ENCODE assay signal across 8 cellular contexts in the genomic region with DNA sequence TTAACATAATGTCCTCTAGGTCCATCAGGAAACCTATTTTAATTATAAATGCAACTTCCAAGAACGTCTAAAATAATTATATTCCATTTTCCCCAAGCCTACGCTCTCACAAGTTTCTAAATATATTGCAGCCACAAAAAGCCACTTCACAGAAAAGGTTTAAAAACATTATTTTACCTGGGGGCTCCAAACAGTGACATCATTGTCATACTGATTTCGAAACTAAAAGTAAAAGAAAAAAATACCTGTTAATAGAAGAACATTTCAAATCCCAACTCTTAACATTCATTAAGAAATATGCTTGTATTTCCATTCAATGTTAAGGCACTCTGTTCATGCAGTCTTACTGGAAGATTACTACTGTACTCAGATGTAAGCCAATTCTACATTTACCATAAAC. TPM values are rescaled to one million over a fixed set of nuclear protein-coding genes. Genes with fewer than 3 reads are reported as not detected.
DNase-seq lines count a peak whose midpoint lies in the region; ATAC-seq and TF ChIP-seq lines count a peak whose summit lies in the region.

No MANE protein-coding gene starts in this region.

- no peak for DNase-seq in activated CD8-positive, alpha-beta memory T cell treated with anti-CD3 and anti-CD28 coated beads, Interleukin-2, amount 10 ng/mL, durations not matched to agents 7 days and 5 days
- no peak for DNase-seq in activated CD8-positive, alpha-beta memory T cell treated with anti-CD3 and anti-CD28 coated beads for 24 hours
- DNase-seq in activated naive CD8-positive, alpha-beta T cell treated with anti-CD3 and anti-CD28 coated beads for 36 hours = no peak
- DNase-seq in kidney epithelial cell (ENCODE audit: low read depth) (no peak), thoracic aorta (ENCODE audit: low spot score) (no peak), caudate nucleus (lab: John Stamatoyannopoulos, UW) (no peak), testis (no peak), GDM1 (lab: John Stamatoyannopoulos, UW) (no peak)

- no peaks in the 10 kb centered on the region for H3K9me3 ChIP-seq in thoracic aorta
- no peaks in the 10 kb centered on the region for H3K9me3 ChIP-seq in testis

- H3K36me3 ChIP-seq in kidney epithelial cell (ENCODE audit: control insufficient read depth, insufficient read depth, low read length) (peaks cover 1% of the 10 kb centered on the region), thoracic aorta (peaks cover 12% of the 10 kb centered on the region), testis (ENCODE audit: low read depth, missing control alignments) (no peaks in the 10 kb centered on the region)

- no peaks in the 10 kb centered on the region for H3K27me3 Mint-ChIP-seq in activated CD8-positive, alpha-beta memory T cell treated with anti-CD3 and anti-CD28 coated beads, Interleukin-2, amount 10 ng/mL, durations not matched to agents 7 days and 5 days
- no peaks in the 10 kb centered on the region for H3K27me3 Mint-ChIP-seq in activated naive CD8-positive, alpha-beta T cell treated with anti-CD3 and anti-CD28 coated beads for 36 hours

- peaks cover 35% of the 10 kb centered on the region for H3K36me3 Mint-ChIP-seq in activated CD8-positive, alpha-beta memory T cell treated with anti-CD3 and anti-CD28 coated beads, Interleukin-2, amount 10 ng/mL, durations not matched to agents 7 days and 5 days
- H3K36me3 Mint-ChIP-seq in activated naive CD8-positive, alpha-beta T cell treated with anti-CD3 and anti-CD28 coated beads for 36 hours = peaks cover 28% of the 10 kb centered on the region

- intact Hi-C loops in testis (cut with DNase I; ENCODE audit: low total_unique reads) = no loop called here

- CTCF ChIA-PET in activated CD8-positive, alpha-beta memory T cell treated with anti-CD3 and anti-CD28 coated beads, Interleukin-2, amount 10 ng/mL, durations not matched to agents 7 days and 5 days (lab: Charles Lee) = interaction anchor here (1.8 to 3.4 kb wide), 5 partner anchors 18 to 389 kb away, joined by 7 to 26 read pairs (median 16); no protein-coding TSS in a partner anchor

- 70 to 73% methylated on average over 3 of the region's 3 CpGs for WGBS in testis, 2 donors

- TF ChIP-seq CTCF in kidney epithelial cell (IDR thresholded peaks at IDR 0.05; ENCODE audit: insufficient read depth, low read length, poor library complexity, severe bottlenecking) = no peak
- TF ChIP-seq CTCF in thoracic aorta (IDR thresholded peaks at IDR 0.05) = no peak
- TF ChIP-seq CTCF in testis (IDR thresholded peaks at IDR 0.05) = no peak

- H3K27ac Mint-ChIP-seq in activated CD8-positive, alpha-beta memory T cell treated with anti-CD3 and anti-CD28 coated beads, Interleukin-2, amount 10 ng/mL, durations not matched to agents 7 days and 5 days = peak overlapping the region; percentile 95
- H3K27ac Mint-ChIP-seq in activated naive CD8-positive, alpha-beta T cell treated with anti-CD3 and anti-CD28 coated beads for 36 hours = peak overlapping the region; percentile 96

- TF ChIP-seq POLR2A in testis (IDR thresholded peaks at IDR 0.05) = no peak

- H3K4me3 ChIP-seq in kidney epithelial cell (ENCODE audit: low read depth, low read length) (peak overlapping the region; percentile 63), thoracic aorta (peak overlapping the region; percentile 85), testis (no peak overlapping the region)

- peaks cover 10 to 20% of the 10 kb centered on the region in 2 donors for H3K4me1 ChIP-seq in thoracic aorta (ENCODE audit: control insufficient read depth in 1 of 2, low read depth in 2 of 2)
- peaks cover 17% of the 10 kb centered on the region for H3K4me1 ChIP-seq in testis

- no peak overlapping the region for H3K27ac ChIP-seq in thoracic aorta
- no peak overlapping the region for H3K27ac ChIP-seq in caudate nucleus (ENCODE audit: low read depth, low read length)
- no peak overlapping the region for H3K27ac ChIP-seq in testis

- no peaks in the 10 kb centered on the region for H3K27me3 ChIP-seq in kidney epithelial cell (ENCODE audit: control insufficient read depth, insufficient read depth, low read length)
- no peaks in the 10 kb centered on the region for H3K27me3 ChIP-seq in thoracic aorta (replicated peaks; ENCODE audit: insufficient read depth)
- H3K27me3 ChIP-seq in testis = no peaks in the 10 kb centered on the region

- no peaks in the 10 kb centered on the region for H3K9me3 Mint-ChIP-seq in activated CD8-positive, alpha-beta memory T cell treated with anti-CD3 and anti-CD28 coated beads, Interleukin-2, amount 10 ng/mL, durations not matched to agents 7 days and 5 days (ENCODE audit: low read depth)
- no peaks in the 10 kb centered on the region for H3K9me3 Mint-ChIP-seq in activated naive CD8-positive, alpha-beta T cell treated with anti-CD3 and anti-CD28 coated beads for 36 hours

- peak overlapping the region; percentile 90 for H3K4me3 Mint-ChIP-seq in activated CD8-positive, alpha-beta memory T cell treated with anti-CD3 and anti-CD28 coated beads, Interleukin-2, amount 10 ng/mL, durations not matched to agents 7 days and 5 days
- peak overlapping the region; percentile 82 for H3K4me3 Mint-ChIP-seq in activated naive CD8-positive, alpha-beta T cell treated with anti-CD3 and anti-CD28 coated beads for 36 hours

- H3K4me1 Mint-ChIP-seq in activated CD8-positive, alpha-beta memory T cell treated with anti-CD3 and anti-CD28 coated beads, Interleukin-2, amount 10 ng/mL, durations not matched to agents 7 days and 5 days = peaks cover 34% of the 10 kb centered on the region
- peaks cover 16% of the 10 kb centered on the region for H3K4me1 Mint-ChIP-seq in activated naive CD8-positive, alpha-beta T cell treated with anti-CD3 and anti-CD28 coated beads for 36 hours

- no peak for ATAC-seq in activated CD8-positive, alpha-beta memory T cell treated with anti-CD3 and anti-CD28 coated beads, Interleukin-2, amount 10 ng/mL, durations not matched to agents 7 days and 5 days
- no peak for ATAC-seq in thoracic aorta (ENCODE audit: insufficient number of reproducible peaks, low FRiP score, low read depth)

RNA-seq across cellular contexts. Expression of a gene that starts 1.4 kb away (rescaled TPM):
- 100 to 1,000 TPM; 222 to 268 TPM for total RNA-seq in activated CD8-positive, alpha-beta memory T cell treated with anti-CD3 and anti-CD28 coated beads, Interleukin-2, amount 10 ng/mL, durations not matched to agents 7 days and 5 days
- 100 to 1,000 TPM; 355 to 367 TPM for total RNA-seq in activated naive CD8-positive, alpha-beta T cell treated with anti-CD3 and anti-CD28 coated beads for 36 hours
- total RNA-seq in kidney epithelial cell (182 and 197 TPM in 2 replicates), thoracic aorta (10 to 100 TPM; 89.1 to 97.8 TPM), testis (10 to 100 TPM; 74.7 to 95.5 TPM)
- 117 TPM for polyA plus RNA-seq in testis (ENCODE audit: insufficient read depth, low read depth, low replicate concordance)

RNA-seq across cellular contexts. Expression of a gene that starts 19.2 kb away (rescaled TPM):
- 100 to 1,000 TPM in 1 of 2 experiments, 10 to 100 TPM in 1; 74.7 to 106 TPM for total RNA-seq in activated CD8-positive, alpha-beta memory T cell treated with anti-CD3 and anti-CD28 coated beads, Interleukin-2, amount 10 ng/mL, durations not matched to agents 7 days and 5 days
- total RNA-seq in activated naive CD8-positive, alpha-beta T cell treated with anti-CD3 and anti-CD28 coated beads for 36 hours = 100 to 1,000 TPM in 1 of 2 experiments, 10 to 100 TPM in 1; 99.6 to 100 TPM
- total RNA-seq in kidney epithelial cell (124 and 131 TPM in 2 replicates), thoracic aorta (100 to 1,000 TPM in 1 of 2 donors, 10 to 100 TPM in 1; 88.8 to 111 TPM), testis (10 to 100 TPM; 83.5 to 87.3 TPM)
- polyA plus RNA-seq in testis (ENCODE audit: insufficient read depth, low read depth, low replicate concordance) = 71.7 TPM

Comparison
In these comparisons a context has a peak if more than half of its experiments do, and no peak if none do; other contexts are left out.
1. H3K4me3 ChIP-seq: peak in kidney epithelial cell (single experiment) and thoracic aorta (single experiment); none in testis (0 of 2).